In the genomic region with DNA sequence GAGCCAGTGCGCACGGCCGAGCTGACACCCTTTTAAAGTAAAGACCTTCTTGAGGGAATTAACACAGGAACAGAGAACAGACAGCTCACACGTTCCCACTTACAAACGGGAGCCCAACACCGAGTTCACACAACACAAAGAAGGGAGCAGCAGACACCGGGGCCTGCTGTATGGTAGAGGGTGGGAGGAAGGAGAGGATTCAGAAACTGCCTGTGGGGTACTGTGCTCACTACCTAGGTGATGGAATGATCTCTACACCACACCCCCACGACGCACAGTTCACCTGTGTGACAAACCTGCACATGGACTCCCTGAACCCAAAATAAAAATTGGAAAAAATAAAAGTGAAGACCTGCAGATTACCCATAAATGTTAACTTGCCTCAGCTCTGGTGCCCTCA, we compare ENCODE assay signal across 19 cellular contexts. TPM values are rescaled to one million over a fixed set of nuclear protein-coding genes. Genes with fewer than 3 reads are reported as not detected.
A peak's percentile ranks its signal among the peaks of the same experiment; 100 is the strongest.
DNase-seq lines count a peak whose midpoint lies in the region; ATAC-seq and TF ChIP-seq lines count a peak whose summit lies in the region.
"Had no signal": no experiment of that assay in that cellular context is flagged by ENCODE, and none has a peak within 500 bp of the region (broad histone marks: within the 10 kb centered on the region; RNA-seq: fewer than 3 reads in every experiment).

No MANE protein-coding gene starts in this region.

- peaks cover 95% of the 10 kb centered on the region for H3K36me3 Mint-ChIP-seq in activated T-helper 17 cell treated with anti-CD3 and anti-CD28 coated beads, Interleukin-2, amount 50 U/mL, for 72 hours (ENCODE audit: low read depth)
- H3K36me3 Mint-ChIP-seq in activated naive CD8-positive, alpha-beta T cell treated with anti-CD3 and anti-CD28 coated beads, Interleukin-2, amount 50 U/mL, for 24 hours (ENCODE audit: low read depth), result peaks cover 44% of the 10 kb centered on the region

- DNase-seq in D341Med (ENCODE audit: low spot score) (peak; percentile 18), sigmoid colon (peak; percentile 38), colonic mucosa (no peak), OCI-M2 (lab: John Stamatoyannopoulos, UW; ENCODE audit: unreplicated experiment) (no peak)
- no peak for DNase-seq in activated naive CD8-positive, alpha-beta T cell treated with anti-CD3 and anti-CD28 coated beads, Interleukin-2, amount 50 U/mL, for 24 hours
- DNase-seq: 8988T; C1 segment of cervical spinal cord; Calu3; CD4-positive, alpha-beta memory T cell; COR-L47; DMS153; DND-41; GOT3; HFFc6 had no signal

- no peaks in the 10 kb centered on the region for H3K27me3 ChIP-seq in sigmoid colon
- H3K27me3 ChIP-seq in colonic mucosa, result no peaks in the 10 kb centered on the region

- H3K4me1 ChIP-seq in sigmoid colon (no peaks in the 10 kb centered on the region), colonic mucosa (no peaks in the 10 kb centered on the region)
- H3K4me1 ChIP-seq: A549, HAP-1 had no signal

- H3K4me3 ChIP-seq in sigmoid colon (no peak overlapping the region), colonic mucosa (no peak overlapping the region)
- H3K4me3 ChIP-seq: A549, HAP-1 had no signal

- no peak overlapping the region for H3K9ac ChIP-seq in colonic mucosa (ENCODE audit: low read depth in 2 of 2, low read length in 2 of 2)

- peak overlapping the region; percentile 17 for H3K27ac Mint-ChIP-seq in activated T-helper 17 cell treated with anti-CD3 and anti-CD28 coated beads, Interleukin-2, amount 50 U/mL, for 72 hours
- H3K27ac Mint-ChIP-seq in activated naive CD8-positive, alpha-beta T cell treated with anti-CD3 and anti-CD28 coated beads, Interleukin-2, amount 50 U/mL, for 24 hours, result no peak overlapping the region
- H3K27ac Mint-ChIP-seq: HFFc6 had no signal

- H3K4me3 Mint-ChIP-seq in activated T-helper 17 cell treated with anti-CD3 and anti-CD28 coated beads, Interleukin-2, amount 50 U/mL, for 72 hours, result no peak overlapping the region
- no peak overlapping the region for H3K4me3 Mint-ChIP-seq in activated naive CD8-positive, alpha-beta T cell treated with anti-CD3 and anti-CD28 coated beads, Interleukin-2, amount 50 U/mL, for 24 hours
- H3K4me3 Mint-ChIP-seq: CD4-positive, alpha-beta memory T cell; HFFc6 had no signal

- H3K27ac ChIP-seq in sigmoid colon (no peak overlapping the region), colonic mucosa (no peak overlapping the region)
- H3K27ac ChIP-seq: A549 had no signal

- 94 to 95% methylated on average over 9 of the region's 9 CpGs for WGBS in sigmoid colon, 2 donors

- H3K9me3 ChIP-seq in sigmoid colon (no peaks in the 10 kb centered on the region), colonic mucosa (no peaks in the 10 kb centered on the region)

- no peak for ATAC-seq in activated T-helper 17 cell treated with anti-CD3 and anti-CD28 coated beads, Interleukin-2, amount 50 U/mL, for 72 hours (replicated peaks)
- peak; percentile 35 for ATAC-seq in esophagus mucosa
- no peak for ATAC-seq in activated naive CD8-positive, alpha-beta T cell treated with anti-CD3 and anti-CD28 coated beads, Interleukin-2, amount 50 U/mL, for 24 hours
- ATAC-seq: A549 had no signal

- no peak for TF ChIP-seq EP300 in sigmoid colon (IDR thresholded peaks at IDR 0.05)

- no peaks in the 10 kb centered on the region for H3K4me1 Mint-ChIP-seq in activated T-helper 17 cell treated with anti-CD3 and anti-CD28 coated beads, Interleukin-2, amount 50 U/mL, for 72 hours
- H3K4me1 Mint-ChIP-seq in activated naive CD8-positive, alpha-beta T cell treated with anti-CD3 and anti-CD28 coated beads, Interleukin-2, amount 50 U/mL, for 24 hours, result peaks cover 8% of the 10 kb centered on the region
- H3K4me1 Mint-ChIP-seq: CD4-positive, alpha-beta memory T cell had no signal

- intact Hi-C loops in sigmoid colon (cut with DNase I), result no loop called here
- intact Hi-C loops in colonic mucosa (cut with DNase I), result no loop called here

- no peaks in the 10 kb centered on the region for H3K9me3 Mint-ChIP-seq in activated T-helper 17 cell treated with anti-CD3 and anti-CD28 coated beads, Interleukin-2, amount 50 U/mL, for 72 hours
- H3K9me3 Mint-ChIP-seq in activated naive CD8-positive, alpha-beta T cell treated with anti-CD3 and anti-CD28 coated beads, Interleukin-2, amount 50 U/mL, for 24 hours, result no peaks in the 10 kb centered on the region
- H3K9me3 Mint-ChIP-seq: CD4-positive, alpha-beta memory T cell had no signal

- TF ChIP-seq CTCF in sigmoid colon (IDR thresholded peaks at IDR 0.05) (no peak), colonic mucosa (IDR thresholded peaks at IDR 0.05) (no peak)

- no peaks in the 10 kb centered on the region for H3K27me3 Mint-ChIP-seq in activated T-helper 17 cell treated with anti-CD3 and anti-CD28 coated beads, Interleukin-2, amount 50 U/mL, for 72 hours
- no peaks in the 10 kb centered on the region for H3K27me3 Mint-ChIP-seq in activated naive CD8-positive, alpha-beta T cell treated with anti-CD3 and anti-CD28 coated beads, Interleukin-2, amount 50 U/mL, for 24 hours
- H3K27me3 Mint-ChIP-seq: CD4-positive, alpha-beta memory T cell had no signal

- TF ChIP-seq POLR2A in sigmoid colon (IDR thresholded peaks at IDR 0.05), result no peak

- peaks cover 44 to 96% (median 74%) of the 10 kb centered on the region in 4 donors for H3K36me3 ChIP-seq in sigmoid colon
- H3K36me3 ChIP-seq in colonic mucosa, result peaks cover 5% of the 10 kb centered on the region

RNA-seq across cellular contexts. Expression of gene TMC6, which starts 32.5 kb away (rescaled TPM):
- total RNA-seq in activated T-helper 17 cell treated with anti-CD3 and anti-CD28 coated beads, Interleukin-2, amount 50 U/mL, for 72 hours, result 100 to 1,000 TPM; 165 to 351 TPM
- total RNA-seq in esophagus mucosa (50.2 TPM), sigmoid colon (10 to 100 TPM in 2 of 4 donors, 1 to 10 TPM in 2; 5.3 to 13.9 (median 8.9) TPM), colonic mucosa (100 to 1,000 TPM; 108 to 159 TPM)
- 100 to 1,000 TPM in 1 of 3 donors, 10 to 100 TPM in 1, 1 to 10 TPM in 1; 9.0 to 145 (median 10.8) TPM for polyA plus RNA-seq in sigmoid colon

RNA-seq across cellular contexts. Expression of gene TMC8, which starts 34.5 kb away (rescaled TPM):
- 100 to 1,000 TPM; 126 to 250 TPM for total RNA-seq in activated T-helper 17 cell treated with anti-CD3 and anti-CD28 coated beads, Interleukin-2, amount 50 U/mL, for 72 hours
- 2.0 TPM for total RNA-seq in esophagus mucosa
- total RNA-seq in sigmoid colon, result 10 to 100 TPM in 1 of 4 donors, 1 to 10 TPM in 3; 2.8 to 13.2 (median 3.9) TPM
- 10 to 100 TPM in 1 of 3 donors, 1 to 10 TPM in 2; 1.8 to 51.7 (median 2.1) TPM for polyA plus RNA-seq in sigmoid colon
- total RNA-seq in colonic mucosa, result 1 to 10 TPM; 5.3 to 5.4 TPM
- total RNA-seq: HFFc6 had no signal
- polyA plus RNA-seq: BJ had no signal

RNA-seq across cellular contexts. Expression of gene C17orf99, which starts 50.1 kb away (rescaled TPM):
- total RNA-seq in activated T-helper 17 cell treated with anti-CD3 and anti-CD28 coated beads, Interleukin-2, amount 50 U/mL, for 72 hours, result under 1 TPM; 0.67 to 0.82 TPM
- total RNA-seq in esophagus mucosa (0.44 TPM), sigmoid colon (not detected), colonic mucosa (under 1 TPM in 1 of 2 donors, not detected in 1; 0.20 TPM)
- under 1 TPM in 1 of 3 donors, not detected in 2; 0.73 TPM for polyA plus RNA-seq in sigmoid colon
- total RNA-seq: Calu3; CD4-positive, alpha-beta memory T cell; HFFc6 had no signal
- polyA plus RNA-seq: A549; BJ; CD4-positive, alpha-beta memory T cell had no signal

Comparison
In these comparisons a context has a peak if more than half of its experiments do, and no peak if none do; other contexts are left out.
1. DNase-seq: peak in D341Med (single experiment) and sigmoid colon (single experiment); none in activated naive CD8-positive, alpha-beta T cell treated with anti-CD3 and anti-CD28 coated beads, Interleukin-2, amount 50 U/mL, for 24 hours (single experiment), colonic mucosa (single experiment) and OCI-M2 (single experiment).
2. RNA of gene TMC8, which starts 34.5 kb away (total RNA-seq): 126 to 250 TPM in activated T-helper 17 cell treated with anti-CD3 and anti-CD28 coated beads, Interleukin-2, amount 50 U/mL, for 72 hours; 5.3 to 5.4 TPM in colonic mucosa, 2.8 to 13.2 TPM in sigmoid colon and 2.0 TPM in esophagus mucosa (single experiment); every median in the first group is over 4 times any median in the second.